In the genomic region with DNA sequence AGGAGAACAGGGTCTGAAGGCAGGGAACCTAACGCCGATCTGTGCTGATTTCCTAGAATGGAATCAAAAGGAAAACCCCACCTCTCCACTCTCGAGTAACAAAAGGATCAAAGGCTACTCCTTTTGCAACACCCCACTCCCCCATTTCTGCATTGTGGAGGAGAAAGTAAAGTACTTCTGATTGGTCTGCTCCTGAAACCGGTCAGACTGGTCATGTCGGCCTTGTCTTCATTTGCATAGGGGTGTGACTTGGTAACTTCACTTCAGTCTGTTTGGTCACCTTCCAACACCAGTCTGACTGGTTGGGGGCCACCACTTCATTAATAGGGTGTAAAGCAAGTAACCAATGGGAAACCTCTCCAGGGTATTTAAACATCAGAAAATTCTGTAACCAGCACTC, we compare ENCODE assay signal across 17 cellular contexts.
A peak's percentile ranks its signal among the peaks of the same experiment; 100 is the strongest.
DNase-seq lines count a peak whose midpoint lies in the region; ATAC-seq and TF ChIP-seq lines count a peak whose summit lies in the region.
"Had no signal": no experiment of that assay in that cellular context is flagged by ENCODE, and none has a peak within 500 bp of the region (broad histone marks: within the 10 kb centered on the region; RNA-seq: fewer than 3 reads in every experiment).

No MANE protein-coding gene starts in this region.

- H3K4me3 Mint-ChIP-seq in progenitor cell of endocrine pancreas (ENCODE audit: low read depth): no peak overlapping the region
- H3K4me3 Mint-ChIP-seq in glutamatergic neuron (ENCODE audit: unreplicated experiment): no peak overlapping the region
- H3K4me3 Mint-ChIP-seq: activated CD8-positive, alpha-beta T cell treated with anti-CD3 and anti-CD28 coated beads for 36 hours; B cell had no signal

- H3K9me3 Mint-ChIP-seq in progenitor cell of endocrine pancreas (ENCODE audit: low read depth): peaks cover 18% of the 10 kb centered on the region
- peaks cover 1% of the 10 kb centered on the region for H3K9me3 Mint-ChIP-seq in glutamatergic neuron (ENCODE audit: unreplicated experiment)
- H3K9me3 Mint-ChIP-seq: activated CD8-positive, alpha-beta T cell treated with anti-CD3 and anti-CD28 coated beads for 36 hours had no signal

- H3K4me3 ChIP-seq in hepatocyte: no peak overlapping the region
- H3K4me3 ChIP-seq: Peyer's patch had no signal

- H3K27me3 Mint-ChIP-seq in progenitor cell of endocrine pancreas: no peaks in the 10 kb centered on the region
- no peaks in the 10 kb centered on the region for H3K27me3 Mint-ChIP-seq in glutamatergic neuron (ENCODE audit: unreplicated experiment)
- H3K27me3 Mint-ChIP-seq: activated CD8-positive, alpha-beta T cell treated with anti-CD3 and anti-CD28 coated beads for 36 hours; B cell had no signal

- no peak overlapping the region for H2AFZ ChIP-seq in hepatocyte

- no peak overlapping the region for H3K27ac ChIP-seq in hepatocyte
- H3K27ac ChIP-seq: HL-60, Peyer's patch had no signal

- no peaks in the 10 kb centered on the region for H3K4me1 ChIP-seq in hepatocyte (ENCODE audit: insufficient read depth)
- H3K4me1 ChIP-seq: Peyer's patch had no signal

- 76% methylated on average over 5 of the region's 5 CpGs for WGBS in hepatocyte (ENCODE audit: low lambda C conversion rate, missing lambda C conversion rate)

- no peak overlapping the region for H3K4me2 ChIP-seq in hepatocyte

- no peaks in the 10 kb centered on the region for H3K79me2 ChIP-seq in hepatocyte

- no peaks in the 10 kb centered on the region for H3K27me3 ChIP-seq in hepatocyte
- H3K27me3 ChIP-seq: Peyer's patch had no signal

- TF ChIP-seq CTCF in hepatocyte (IDR thresholded peaks at IDR 0.05; ENCODE audit: poor library complexity) (no peak), progenitor cell of endocrine pancreas (IDR thresholded peaks at IDR 0.05; ENCODE audit: unreplicated experiment) (no peak), glutamatergic neuron (IDR thresholded peaks at IDR 0.05; ENCODE audit: partially characterized antibody, unreplicated experiment) (no peak)

- H3K4me1 Mint-ChIP-seq in progenitor cell of endocrine pancreas (ENCODE audit: low read depth) (no peaks in the 10 kb centered on the region), glutamatergic neuron (ENCODE audit: low read depth, unreplicated experiment) (peaks cover 7% of the 10 kb centered on the region)
- H3K4me1 Mint-ChIP-seq: B cell had no signal

- intact Hi-C loops in Right ventricle myocardium inferior (cut with DNase I): no loop called here

- H3K36me3 Mint-ChIP-seq in progenitor cell of endocrine pancreas (ENCODE audit: insufficient read depth) (peaks cover 13% of the 10 kb centered on the region), glutamatergic neuron (ENCODE audit: unreplicated experiment) (peaks cover 10% of the 10 kb centered on the region)

- H4K20me1 ChIP-seq in hepatocyte (ENCODE audit: insufficient read depth, poor library complexity, severe bottlenecking): no peaks in the 10 kb centered on the region

- H3K9me3 ChIP-seq in hepatocyte (ENCODE audit: low read depth): no peaks in the 10 kb centered on the region
- H3K9me3 ChIP-seq: Peyer's patch had no signal

- no peaks in the 10 kb centered on the region for H3K36me3 ChIP-seq in hepatocyte (replicated peaks; ENCODE audit: insufficient read depth, low read depth)
- H3K36me3 ChIP-seq: Peyer's patch had no signal

- no peaks in the 10 kb centered on the region for H3K9me2 ChIP-seq in hepatocyte (replicated peaks; ENCODE audit: insufficient read depth)

- ATAC-seq in GM18502 (IDR thresholded peaks at IDR 0.05; ENCODE audit: poor library complexity, unreplicated experiment) (no peak), Right ventricle myocardium inferior (no peak)
- ATAC-seq: activated CD8-positive, alpha-beta T cell treated with anti-CD3 and anti-CD28 coated beads for 36 hours had no signal

- peak; percentile 75 for DNase-seq in ELF-1 (ENCODE audit: low read depth, low spot score)
- DNase-seq in NCI-H526 (lab: John Stamatoyannopoulos, UW): peak; percentile 17 to 57
- peak; percentile 19 for DNase-seq in hepatocyte (ENCODE audit: low spot score)
- no peak for DNase-seq in progenitor cell of endocrine pancreas (ENCODE audit: low spot score, unreplicated experiment)
- DNase-seq in effector CD8-positive, alpha-beta T cell (lab: John Stamatoyannopoulos, UW): no peak
- no peak for DNase-seq in Right ventricle myocardium inferior (ENCODE audit: missing footprints)
- no peak for DNase-seq in glutamatergic neuron
- DNase-seq: activated CD8-positive, alpha-beta T cell treated with anti-CD3 and anti-CD28 coated beads for 36 hours; activated gamma-delta T cell treated with Interleukin-2 at 50 U/mL for 16 hours; hippocampal formation; MM.1S; stimulated activated CD4-positive, alpha-beta T cell treated with anti-CD3 and anti-CD28 coated beads, Interleukin-2, amount 100 ng/mL, for 24 hours; T-helper 9 cell had no signal

- H3K27ac Mint-ChIP-seq in progenitor cell of endocrine pancreas: peak overlapping the region; percentile 51
- H3K27ac Mint-ChIP-seq in glutamatergic neuron (ENCODE audit: unreplicated experiment): no peak overlapping the region
- H3K27ac Mint-ChIP-seq: activated CD8-positive, alpha-beta T cell treated with anti-CD3 and anti-CD28 coated beads for 36 hours; B cell had no signal

Comparison
In these comparisons a context has a peak if more than half of its experiments do, and no peak if none do; other contexts are left out.
1. DNase-seq: peak in ELF-1 (single experiment), NCI-H526 (2 of 2) and hepatocyte (single experiment); none in progenitor cell of endocrine pancreas (single experiment), effector CD8-positive, alpha-beta T cell (single experiment), Right ventricle myocardium inferior (single experiment) and glutamatergic neuron (single experiment).